8 cellular contexts compared by ENCODE assay signal in genomic region chr3:23811117-23811487, GRCh38.
DNase-seq lines count a peak whose midpoint lies in the region; ATAC-seq and TF ChIP-seq lines count a peak whose summit lies in the region.

No MANE protein-coding gene starts in this region.

- H3K27ac Mint-ChIP-seq in activated T-cell treated with anti-CD3 and anti-CD28 coated beads, Interleukin-2, amount 50 U/mL, for 24 hours, result peak overlapping the region; percentile 97

- TF ChIP-seq CTCF in neutrophil (IDR thresholded peaks at IDR 0.05) (no peak), GM13976 (IDR thresholded peaks at IDR 0.05; ENCODE audit: borderline replicate concordance, control extremely low read depth, extremely low read depth, insufficient read depth, missing control alignments) (no peak)

- H3K4me1 ChIP-seq in neutrophil (ENCODE audit: control insufficient read depth in 1 of 2, insufficient read depth in 1 of 2, low read depth in 1 of 2, low read length in 1 of 2), result peaks cover 20 to 27% of the 10 kb centered on the region in 2 experiments

- H3K9me3 Mint-ChIP-seq in activated T-cell treated with anti-CD3 and anti-CD28 coated beads, Interleukin-2, amount 50 U/mL, for 24 hours, result no peaks in the 10 kb centered on the region

- peak overlapping the region; percentile 87 for H3K4me3 Mint-ChIP-seq in activated T-cell treated with anti-CD3 and anti-CD28 coated beads, Interleukin-2, amount 50 U/mL, for 24 hours

- peaks cover 51% of the 10 kb centered on the region for H3K36me3 Mint-ChIP-seq in activated T-cell treated with anti-CD3 and anti-CD28 coated beads, Interleukin-2, amount 50 U/mL, for 24 hours (ENCODE audit: low read depth)

- H3K27me3 Mint-ChIP-seq in activated T-cell treated with anti-CD3 and anti-CD28 coated beads, Interleukin-2, amount 50 U/mL, for 24 hours, result no peaks in the 10 kb centered on the region

- H3K27ac ChIP-seq in epithelial cell of prostate, result peak overlapping the region; percentile 73
- H3K27ac ChIP-seq in neutrophil, result peak overlapping the region; percentile 54

- in situ Hi-C loops in GM13976 (cut with MboI; ENCODE audit: low sequenced_read_pairs, unreplicated experiment), result no loop called here

- H3K36me3 ChIP-seq in neutrophil, result peaks cover 4% of the 10 kb centered on the region

- peaks cover 71% of the 10 kb centered on the region for H3K4me1 Mint-ChIP-seq in activated T-cell treated with anti-CD3 and anti-CD28 coated beads, Interleukin-2, amount 50 U/mL, for 24 hours (ENCODE audit: low read depth)

- no peak for DNase-seq in activated T-cell treated with anti-CD3 and anti-CD28 coated beads, Interleukin-2, amount 50 U/mL, for 24 hours
- DNase-seq in activated T-cell treated with anti-CD3 and anti-CD28 coated beads for 4 hours, result no peak
- peak; percentile 33 for DNase-seq in RKO (ENCODE audit: low spot score)
- no peak for DNase-seq in epithelial cell of prostate (ENCODE audit: low read depth, low spot score)
- DNase-seq in ecto neural progenitor cell (ENCODE audit: low spot score), result no peak
- DNase-seq in GM13976 (ENCODE audit: low spot score), result no peak

- no peaks in the 10 kb centered on the region for H3K9me3 ChIP-seq in neutrophil

- H3K4me3 ChIP-seq in neutrophil (ENCODE audit: low read depth in 1 of 2, low read length in 1 of 2), result peak overlapping the region; percentile 72 to 75

- H3K27me3 ChIP-seq in neutrophil, result no peaks in the 10 kb centered on the region

- ATAC-seq in GM21619 (IDR thresholded peaks at IDR 0.05; ENCODE audit: unreplicated experiment), result no peak
